1 cellular context compared by ENCODE assay signal in the genomic region with DNA sequence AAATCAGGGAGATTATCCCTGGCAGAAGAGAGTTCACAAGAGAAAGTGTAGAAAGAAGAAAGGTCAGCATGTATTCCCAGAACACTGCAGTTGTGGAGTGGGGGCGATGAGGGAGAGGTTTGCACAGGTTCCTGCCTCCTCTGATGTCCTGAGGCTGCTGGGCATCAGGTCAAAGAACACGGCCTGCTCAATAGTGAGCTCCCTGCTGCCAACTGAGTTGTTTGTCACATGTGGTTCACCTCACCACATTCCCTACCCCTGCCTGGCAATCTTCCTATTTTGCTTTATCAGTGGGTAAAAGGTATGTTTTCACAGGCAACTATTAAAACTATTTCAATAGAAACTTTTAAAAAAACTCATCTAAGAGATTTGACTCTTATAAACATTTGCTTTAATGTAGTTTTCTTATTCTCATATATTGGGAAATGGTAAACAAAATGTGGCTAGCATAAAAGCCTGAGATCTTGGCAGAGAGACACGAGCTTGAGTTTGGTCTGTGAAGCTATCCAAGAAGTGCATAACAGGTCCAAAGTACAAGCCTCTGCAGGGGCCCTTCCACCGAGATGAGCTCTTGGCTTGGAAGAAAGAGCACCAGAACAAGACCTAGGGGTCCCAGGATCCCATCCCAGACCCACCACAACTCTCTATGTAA.
TF ChIP-seq lines count a peak whose summit lies in the region.

No MANE protein-coding gene starts in this region.

TF ChIP-seq in liver, 16 proteins besides CTCF, POLR2A, EP300 and RAD21 (continued from another document):
- peak; percentile 30 for TF ChIP-seq REST (IDR thresholded peaks at IDR 0.05)
- TF ChIP-seq FOXA1 (IDR thresholded peaks at IDR 0.05), result peak; percentile 31
